ENCODE assay signal across 1 cellular context in the genomic region with DNA sequence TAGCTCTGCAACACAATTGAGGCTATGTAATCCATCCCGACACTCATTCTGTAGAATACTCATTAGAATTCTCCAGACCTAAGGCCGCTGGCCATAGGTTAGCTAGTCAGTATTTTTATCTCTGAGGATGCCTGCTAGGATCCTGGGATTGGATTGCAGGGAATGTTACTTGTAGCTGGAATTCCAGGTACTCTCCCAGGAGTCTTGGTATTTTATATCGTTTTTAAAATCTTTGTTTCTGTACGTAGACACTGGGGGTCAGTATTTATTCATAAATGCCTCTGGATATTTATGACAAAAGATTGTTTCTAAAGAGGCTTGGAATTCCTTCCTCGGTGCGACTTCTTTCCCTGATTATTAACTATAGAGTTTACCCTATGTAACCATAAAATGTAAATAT.
TF ChIP-seq lines count a peak whose summit lies in the region.

No MANE protein-coding gene starts in this region.

TF ChIP-seq in HepG2, 621 proteins besides CTCF, POLR2A, EP300 and RAD21 (continued from another document):
- TF ChIP-seq, protein P1, sequence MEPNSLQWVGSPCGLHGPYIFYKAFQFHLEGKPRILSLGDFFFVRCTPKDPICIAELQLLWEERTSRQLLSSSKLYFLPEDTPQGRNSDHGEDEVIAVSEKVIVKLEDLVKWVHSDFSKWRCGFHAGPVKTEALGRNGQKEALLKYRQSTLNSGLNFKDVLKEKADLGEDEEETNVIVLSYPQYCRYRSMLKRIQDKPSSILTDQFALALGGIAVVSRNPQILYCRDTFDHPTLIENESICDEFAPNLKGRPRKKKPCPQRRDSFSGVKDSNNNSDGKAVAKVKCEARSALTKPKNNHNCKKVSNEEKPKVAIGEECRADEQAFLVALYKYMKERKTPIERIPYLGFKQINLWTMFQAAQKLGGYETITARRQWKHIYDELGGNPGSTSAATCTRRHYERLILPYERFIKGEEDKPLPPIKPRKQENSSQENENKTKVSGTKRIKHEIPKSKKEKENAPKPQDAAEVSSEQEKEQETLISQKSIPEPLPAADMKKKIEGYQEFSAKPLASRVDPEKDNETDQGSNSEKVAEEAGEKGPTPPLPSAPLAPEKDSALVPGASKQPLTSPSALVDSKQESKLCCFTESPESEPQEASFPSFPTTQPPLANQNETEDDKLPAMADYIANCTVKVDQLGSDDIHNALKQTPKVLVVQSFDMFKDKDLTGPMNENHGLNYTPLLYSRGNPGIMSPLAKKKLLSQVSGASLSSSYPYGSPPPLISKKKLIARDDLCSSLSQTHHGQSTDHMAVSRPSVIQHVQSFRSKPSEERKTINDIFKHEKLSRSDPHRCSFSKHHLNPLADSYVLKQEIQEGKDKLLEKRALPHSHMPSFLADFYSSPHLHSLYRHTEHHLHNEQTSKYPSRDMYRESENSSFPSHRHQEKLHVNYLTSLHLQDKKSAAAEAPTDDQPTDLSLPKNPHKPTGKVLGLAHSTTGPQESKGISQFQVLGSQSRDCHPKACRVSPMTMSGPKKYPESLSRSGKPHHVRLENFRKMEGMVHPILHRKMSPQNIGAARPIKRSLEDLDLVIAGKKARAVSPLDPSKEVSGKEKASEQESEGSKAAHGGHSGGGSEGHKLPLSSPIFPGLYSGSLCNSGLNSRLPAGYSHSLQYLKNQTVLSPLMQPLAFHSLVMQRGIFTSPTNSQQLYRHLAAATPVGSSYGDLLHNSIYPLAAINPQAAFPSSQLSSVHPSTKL (CRISPR knock-in tag; IDR thresholded peaks at IDR 0.05), result no peak
